ENCODE assay signal across 8 cellular contexts in genomic region chr17:47895856-47896671, GRCh38. TPM values are rescaled to one million over a fixed set of nuclear protein-coding genes. Genes with fewer than 3 reads are reported as not detected.
DNase-seq lines count a peak whose midpoint lies in the region; ATAC-seq and TF ChIP-seq lines count a peak whose summit lies in the region.

Gene SP2, plus strand, starts transcription at chr17:47896236. Its CDS starts 51 bp downstream, at chr17:47896287.

- H3K9me3 ChIP-seq in CD8-positive, alpha-beta T cell (ENCODE audit: low read length) = no peaks in the 10 kb centered on the region
- no peaks in the 10 kb centered on the region for H3K9me3 ChIP-seq in ectodermal cell (ENCODE audit: control insufficient read depth, low read length)
- no peaks in the 10 kb centered on the region for H3K9me3 ChIP-seq in lower lobe of right lung

- H3K27me3 ChIP-seq in CD8-positive, alpha-beta T cell (ENCODE audit: insufficient read depth, low read length) = no peaks in the 10 kb centered on the region
- no peaks in the 10 kb centered on the region for H3K27me3 ChIP-seq in ectodermal cell (ENCODE audit: control insufficient read depth, insufficient read depth, low read length, poor library complexity, severe bottlenecking)
- H3K27me3 ChIP-seq in lower lobe of right lung (ENCODE audit: low read depth) = no peaks in the 10 kb centered on the region

- 0% methylated on average over 70 of the region's 70 CpGs for WGBS in ectodermal cell, 2 experiments

- peak; percentile 85 for ATAC-seq in CD8-positive, alpha-beta T cell
- ATAC-seq in GM19467 (IDR thresholded peaks at IDR 0.05; ENCODE audit: unreplicated experiment) (peak; percentile 91), lower lobe of right lung (peak; percentile 96 to 97)

- peak within 1 kb of the TSS; percentile 88 for H3K27ac ChIP-seq in CD8-positive, alpha-beta T cell (ENCODE audit: low read depth, low read length)
- H3K27ac ChIP-seq in ectodermal cell (ENCODE audit: insufficient read depth, low read depth, low read length, poor library complexity, severe bottlenecking) (peak within 1 kb of the TSS; percentile 75), lower lobe of right lung (peak within 1 kb of the TSS; percentile 99)

- H3K4me3 ChIP-seq in CD8-positive, alpha-beta T cell (ENCODE audit: low read depth, low read length) = peak within 1 kb of the TSS; percentile 91
- H3K4me3 ChIP-seq in ectodermal cell (ENCODE audit: insufficient read depth, low read depth, low read length) (peak within 1 kb of the TSS; percentile 90), lower lobe of right lung (peak within 1 kb of the TSS; percentile 83)

- peaks cover 57% of the 10 kb centered on the region for H3K4me1 Mint-ChIP-seq in CD8-positive, alpha-beta T cell (ENCODE audit: low read depth)

- peaks cover 36% of the 10 kb centered on the region for H3K36me3 Mint-ChIP-seq in CD8-positive, alpha-beta T cell

- peaks cover 32% of the 10 kb centered on the region for H3K4me1 ChIP-seq in CD8-positive, alpha-beta T cell (ENCODE audit: insufficient read depth, low read length)
- peaks cover 25% of the 10 kb centered on the region for H3K4me1 ChIP-seq in ectodermal cell (ENCODE audit: control insufficient read depth, insufficient read depth, low read length)
- peaks cover 43% of the 10 kb centered on the region for H3K4me1 ChIP-seq in lower lobe of right lung

- POLR2A ChIA-PET in CD8-positive, alpha-beta T cell (lab: Charles Lee) = interaction anchor here (0.6 to 2.5 kb wide), 29 partner anchors 9 to 247 kb away, joined by 3 to 32 read pairs (median 4); partner anchors contain the start of genes CDK5RAP3, LRRC46, MRPL10 and OSBPL7

- H3K9me3 Mint-ChIP-seq in CD8-positive, alpha-beta T cell = no peaks in the 10 kb centered on the region

- intact Hi-C loops in CD8-positive, alpha-beta T cell (cut with DNase I, micrococcal nuclease) = loop anchor here (1.0 to 5.0 kb wide), 11 partner anchors 45 to 1011 kb away; partner anchors contain the start of genes LRRC46 (in 2 of the 2), MRPL10 (in 2 of the 2), PNPO (in 2 of the 2) and SNX11 (in 2 of the 2)
- intact Hi-C loops in lower lobe of right lung (cut with DNase I) = no loop called here

- H3K4me3 Mint-ChIP-seq in CD8-positive, alpha-beta T cell = peak within 1 kb of the TSS; percentile 99

- CTCF ChIA-PET in CD8-positive, alpha-beta T cell (lab: Charles Lee) = interaction anchor here (0.9 to 18.1 kb wide), 8 partner anchors 11 to 76 kb away, joined by 3 to 583 read pairs (median 3); partner anchors contain the start of genes CDK5RAP3, PNPO, SCRN2 and SP6

- peak within 1 kb of the TSS; percentile 100 for H3K27ac Mint-ChIP-seq in CD8-positive, alpha-beta T cell

- DNase-seq in CD8-positive, alpha-beta T cell = peak; percentile 98 to 100 (median 99)
- DNase-seq in HS-27A (ENCODE audit: low read depth) (peak; percentile 100), NK-92 (lab: John Stamatoyannopoulos, UW; ENCODE audit: unreplicated experiment) (peak; percentile 100), lower lobe of right lung (peak; percentile 98)
- peak; percentile 94 to 99 for DNase-seq in activated CD8-positive, alpha-beta memory T cell treated with anti-CD3 and anti-CD28 coated beads for 1 hour (ENCODE audit: extremely low read depth in 1 of 2, low read depth in 1 of 2)
- DNase-seq in stimulated activated CD4-positive, alpha-beta T cell treated with anti-CD3 and anti-CD28 coated beads, TNF-alpha, amount 100 ng/mL, for 24 hours (ENCODE audit: low read depth in 3 of 3) = peak; percentile 97 to 100 (median 98)

- no peak for TF ChIP-seq CTCF in CD8-positive, alpha-beta T cell (IDR thresholded peaks at IDR 0.05)
- peak; percentile 31 for TF ChIP-seq CTCF in lower lobe of right lung (IDR thresholded peaks at IDR 0.05)

- no peaks in the 10 kb centered on the region for H3K27me3 Mint-ChIP-seq in CD8-positive, alpha-beta T cell (ENCODE audit: low read depth)

- H3K36me3 ChIP-seq in CD8-positive, alpha-beta T cell (ENCODE audit: insufficient read depth, low read length) = peaks cover 6% of the 10 kb centered on the region
- H3K36me3 ChIP-seq in ectodermal cell (ENCODE audit: control insufficient read depth, insufficient read depth, low read length) (no peaks in the 10 kb centered on the region), lower lobe of right lung (peaks cover 19% of the 10 kb centered on the region)

RNA-seq across cellular contexts. Expression of gene SP2, which starts in this region (rescaled TPM):
- 10 to 100 TPM; 24.5 to 26.0 TPM for total RNA-seq in CD8-positive, alpha-beta T cell
- polyA plus RNA-seq in ectodermal cell (2013, experiment 1 of 4) = 20.6 TPM
- polyA plus RNA-seq in ectodermal cell (2013, experiment 2 of 4) = 22.6 TPM
- 15.2 TPM for polyA plus RNA-seq in ectodermal cell (2013, experiment 3 of 4)
- 17.0 TPM for polyA plus RNA-seq in ectodermal cell (2013, experiment 4 of 4)
- 19.4 TPM for total RNA-seq in lower lobe of right lung

Comparison
In these comparisons a context has a peak if more than half of its experiments do, and no peak if none do; other contexts are left out.
1. Peak in every context shown above with its lines: DNase-seq, ATAC-seq, H3K4me3 ChIP-seq and H3K27ac ChIP-seq.